In the genomic region with DNA sequence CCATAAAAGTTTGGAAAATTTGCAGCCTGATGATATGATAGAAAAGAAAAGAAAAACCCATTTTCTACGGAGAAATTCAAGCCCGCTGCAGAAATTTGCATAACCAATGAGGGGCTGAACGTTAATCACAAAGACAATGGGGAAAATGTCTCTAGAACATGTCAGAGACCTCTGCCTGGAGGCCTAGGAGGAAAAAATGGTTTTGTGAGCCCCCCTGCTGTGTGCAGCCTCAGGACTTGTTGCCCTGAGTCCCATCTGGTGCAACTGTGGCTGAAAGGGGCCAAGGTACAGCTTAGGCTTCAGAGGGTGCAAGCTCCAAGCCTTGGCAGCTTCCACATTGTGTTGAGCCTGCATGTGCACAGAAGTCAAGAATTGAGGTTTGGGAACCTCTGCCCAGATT, we compare ENCODE assay signal across 9 cellular contexts.
"Had no signal": no experiment of that assay in that cellular context is flagged by ENCODE, and none has a peak within 500 bp of the region (broad histone marks: within the 10 kb centered on the region; RNA-seq: fewer than 3 reads in every experiment).

No MANE protein-coding gene starts in this region.

- H3K27ac Mint-ChIP-seq: IgD-negative memory B cell had no signal

- H3K4me2 ChIP-seq: KMS-11 had no signal

- H3K4me3 ChIP-seq: K562 had no signal

- DNase-seq: IMR-90, KBM-7, KG1 had no signal

- H3K4me1 Mint-ChIP-seq: IgD-negative memory B cell had no signal

- H3K27ac ChIP-seq: HL-60, KMS-11 had no signal

- FAIRE-seq: HepG2, HTR-8/SVneo, K562 had no signal

- ATAC-seq: HepG2, K562 had no signal

- H3K9ac ChIP-seq: KMS-11 had no signal

- H3K27me3 Mint-ChIP-seq: IgD-negative memory B cell had no signal
